Comparison of ENCODE assay signal across 8 cellular contexts in genomic region chr1:36411674-36412648, GRCh38. TPM values are rescaled to one million over a fixed set of nuclear protein-coding genes. Genes with fewer than 3 reads are reported as not detected.
DNase-seq lines count a peak whose midpoint lies in the region; ATAC-seq and TF ChIP-seq lines count a peak whose summit lies in the region.

No MANE protein-coding gene starts in this region.

- peaks cover 2% of the 10 kb centered on the region for H3K4me1 ChIP-seq in mucosa of descending colon (ENCODE audit: low read depth)

- ATAC-seq in activated T-helper 17 cell treated with anti-CD3 and anti-CD28 coated beads, Interleukin-2, amount 50 U/mL, for 72 hours (replicated peaks) = peak; percentile 99
- ATAC-seq in mucosa of descending colon (peak; percentile 71), HG03432 (IDR thresholded peaks at IDR 0.05; ENCODE audit: unreplicated experiment) (no peak), GM21619 (IDR thresholded peaks at IDR 0.05; ENCODE audit: unreplicated experiment) (no peak), HG02840 (IDR thresholded peaks at IDR 0.05; ENCODE audit: low FRiP score, unreplicated experiment) (no peak)

- no peaks in the 10 kb centered on the region for H3K9me3 Mint-ChIP-seq in activated T-helper 17 cell treated with anti-CD3 and anti-CD28 coated beads, Interleukin-2, amount 50 U/mL, for 72 hours

- H3K4me1 Mint-ChIP-seq in activated T-helper 17 cell treated with anti-CD3 and anti-CD28 coated beads, Interleukin-2, amount 50 U/mL, for 72 hours = peaks cover 11% of the 10 kb centered on the region

- no peaks in the 10 kb centered on the region for H3K9me3 ChIP-seq in mucosa of descending colon

- no peaks in the 10 kb centered on the region for H3K27me3 Mint-ChIP-seq in activated T-helper 17 cell treated with anti-CD3 and anti-CD28 coated beads, Interleukin-2, amount 50 U/mL, for 72 hours

- peaks cover 7% of the 10 kb centered on the region for H3K36me3 Mint-ChIP-seq in activated T-helper 17 cell treated with anti-CD3 and anti-CD28 coated beads, Interleukin-2, amount 50 U/mL, for 72 hours (ENCODE audit: low read depth)

- no peak overlapping the region for H3K4me3 ChIP-seq in mucosa of descending colon

- in situ Hi-C loops in GM13976 (cut with MboI; ENCODE audit: low sequenced_read_pairs, unreplicated experiment) = no loop called here

- intact Hi-C loops in mucosa of descending colon (cut with DNase I, micrococcal nuclease) = no loop called here

- H3K4me3 Mint-ChIP-seq in activated T-helper 17 cell treated with anti-CD3 and anti-CD28 coated beads, Interleukin-2, amount 50 U/mL, for 72 hours = peak overlapping the region; percentile 61

- peak; percentile 29 for DNase-seq in EL
- DNase-seq in NCI-H2171 treated with DMSO at 0.1 percent for 48 hours (lab: John Stamatoyannopoulos, UW) = peak; percentile 53
- DNase-seq in mucosa of descending colon = no peak
- DNase-seq in GM13976 (ENCODE audit: low spot score) = no peak

- no peaks in the 10 kb centered on the region for H3K36me3 ChIP-seq in mucosa of descending colon (ENCODE audit: low read depth)

- TF ChIP-seq CTCF in mucosa of descending colon (IDR thresholded peaks at IDR 0.05) (no peak), GM13976 (IDR thresholded peaks at IDR 0.05; ENCODE audit: borderline replicate concordance, control extremely low read depth, extremely low read depth, insufficient read depth, missing control alignments) (no peak)

- H3K27ac Mint-ChIP-seq in activated T-helper 17 cell treated with anti-CD3 and anti-CD28 coated beads, Interleukin-2, amount 50 U/mL, for 72 hours = peak overlapping the region; percentile 81

RNA-seq across cellular contexts. Expression of gene LSM10, which starts 14.3 kb away (rescaled TPM):
- 10 to 100 TPM; 24.6 to 59.6 TPM for total RNA-seq in activated T-helper 17 cell treated with anti-CD3 and anti-CD28 coated beads, Interleukin-2, amount 50 U/mL, for 72 hours
- total RNA-seq in mucosa of descending colon = 10 to 100 TPM; 19.5 to 52.9 (median 22.5) TPM

RNA-seq across cellular contexts. Expression of gene STK40, which starts 26.2 kb away (rescaled TPM):
- 10 to 100 TPM; 44.1 to 56.8 TPM for total RNA-seq in activated T-helper 17 cell treated with anti-CD3 and anti-CD28 coated beads, Interleukin-2, amount 50 U/mL, for 72 hours
- total RNA-seq in mucosa of descending colon = 10 to 100 TPM; 51.5 to 85.0 (median 59.4) TPM

RNA-seq across cellular contexts. Expression of gene OSCP1, which starts 38.3 kb away (rescaled TPM):
- total RNA-seq in activated T-helper 17 cell treated with anti-CD3 and anti-CD28 coated beads, Interleukin-2, amount 50 U/mL, for 72 hours = 1 to 10 TPM; 1.5 to 1.8 TPM
- 1 to 10 TPM; 2.5 to 8.4 (median 3.7) TPM for total RNA-seq in mucosa of descending colon

RNA-seq across cellular contexts. Expression of gene MRPS15, which starts 52.2 kb away (rescaled TPM):
- 100 to 1,000 TPM in 1 of 2 donors, 10 to 100 TPM in 1; 57.3 to 128 TPM for total RNA-seq in activated T-helper 17 cell treated with anti-CD3 and anti-CD28 coated beads, Interleukin-2, amount 50 U/mL, for 72 hours
- total RNA-seq in mucosa of descending colon = 10 to 100 TPM; 48.4 to 59.4 (median 54.9) TPM

Comparison
In these comparisons a context has a peak if more than half of its experiments do, and no peak if none do; other contexts are left out.
1. DNase-seq: peak in EL (single experiment) and NCI-H2171 treated with DMSO at 0.1 percent for 48 hours (single experiment); none in mucosa of descending colon (0 of 3) and GM13976 (single experiment).
2. ATAC-seq: peak in activated T-helper 17 cell treated with anti-CD3 and anti-CD28 coated beads, Interleukin-2, amount 50 U/mL, for 72 hours (single experiment) and mucosa of descending colon (single experiment); none in HG03432 (single experiment), GM21619 (single experiment) and HG02840 (single experiment).